1 cellular context compared by ENCODE assay signal in the genomic region with DNA sequence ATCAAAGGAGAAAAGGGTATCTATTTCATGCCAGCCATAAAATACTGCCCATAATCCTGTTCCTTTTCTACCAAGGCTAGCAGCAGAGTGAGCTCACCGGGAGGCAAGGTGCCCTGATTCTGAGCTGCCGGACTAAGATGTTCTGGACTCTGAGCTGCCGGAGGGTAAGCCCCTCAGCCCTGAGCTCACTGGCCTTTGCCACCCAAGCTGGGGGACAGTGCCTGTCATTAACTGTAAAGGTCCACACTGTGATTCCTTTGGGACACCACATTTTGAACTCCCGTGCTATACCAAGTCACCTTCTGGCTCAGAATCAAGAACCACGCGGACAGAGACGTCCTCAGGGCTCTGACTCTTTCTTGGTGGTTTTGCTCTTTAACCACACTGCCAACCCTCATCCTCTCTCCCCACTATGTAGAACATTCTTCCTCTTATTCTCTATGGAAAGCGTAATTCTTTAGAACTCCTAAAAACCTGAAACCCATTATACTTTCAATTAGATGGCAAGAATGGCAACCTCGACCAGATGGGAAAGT.
TF ChIP-seq lines count a peak whose summit lies in the region.

No MANE protein-coding gene starts in this region.

TF ChIP-seq in K562, 482 proteins besides CTCF, POLR2A, EP300 and RAD21:
- TF ChIP-seq, protein P1, sequence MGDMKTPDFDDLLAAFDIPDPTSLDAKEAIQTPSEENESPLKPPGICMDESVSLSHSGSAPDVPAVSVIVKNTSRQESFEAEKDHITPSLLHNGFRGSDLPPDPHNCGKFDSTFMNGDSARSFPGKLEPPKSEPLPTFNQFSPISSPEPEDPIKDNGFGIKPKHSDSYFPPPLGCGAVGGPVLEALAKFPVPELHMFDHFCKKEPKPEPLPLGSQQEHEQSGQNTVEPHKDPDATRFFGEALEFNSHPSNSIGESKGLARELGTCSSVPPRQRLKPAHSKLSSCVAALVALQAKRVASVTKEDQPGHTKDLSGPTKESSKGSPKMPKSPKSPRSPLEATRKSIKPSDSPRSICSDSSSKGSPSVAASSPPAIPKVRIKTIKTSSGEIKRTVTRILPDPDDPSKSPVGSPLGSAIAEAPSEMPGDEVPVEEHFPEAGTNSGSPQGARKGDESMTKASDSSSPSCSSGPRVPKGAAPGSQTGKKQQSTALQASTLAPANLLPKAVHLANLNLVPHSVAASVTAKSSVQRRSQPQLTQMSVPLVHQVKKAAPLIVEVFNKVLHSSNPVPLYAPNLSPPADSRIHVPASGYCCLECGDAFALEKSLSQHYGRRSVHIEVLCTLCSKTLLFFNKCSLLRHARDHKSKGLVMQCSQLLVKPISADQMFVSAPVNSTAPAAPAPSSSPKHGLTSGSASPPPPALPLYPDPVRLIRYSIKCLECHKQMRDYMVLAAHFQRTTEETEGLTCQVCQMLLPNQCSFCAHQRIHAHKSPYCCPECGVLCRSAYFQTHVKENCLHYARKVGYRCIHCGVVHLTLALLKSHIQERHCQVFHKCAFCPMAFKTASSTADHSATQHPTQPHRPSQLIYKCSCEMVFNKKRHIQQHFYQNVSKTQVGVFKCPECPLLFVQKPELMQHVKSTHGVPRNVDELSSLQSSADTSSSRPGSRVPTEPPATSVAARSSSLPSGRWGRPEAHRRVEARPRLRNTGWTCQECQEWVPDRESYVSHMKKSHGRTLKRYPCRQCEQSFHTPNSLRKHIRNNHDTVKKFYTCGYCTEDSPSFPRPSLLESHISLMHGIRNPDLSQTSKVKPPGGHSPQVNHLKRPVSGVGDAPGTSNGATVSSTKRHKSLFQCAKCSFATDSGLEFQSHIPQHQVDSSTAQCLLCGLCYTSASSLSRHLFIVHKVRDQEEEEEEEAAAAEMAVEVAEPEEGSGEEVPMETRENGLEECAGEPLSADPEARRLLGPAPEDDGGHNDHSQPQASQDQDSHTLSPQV (IDR thresholded peaks at IDR 0.05): no peak
- TF ChIP-seq ZNF584 (CRISPR knock-in tag; IDR thresholded peaks at IDR 0.05; ENCODE audit: low read depth) (no peak), CBX2 (IDR thresholded peaks at IDR 0.05; ENCODE audit: insufficient read depth, low read length, poor library complexity, severe bottlenecking) (no peak), HDAC3 (IDR thresholded peaks at IDR 0.05; ENCODE audit: borderline replicate concordance, partially characterized antibody) (no peak), MEF2D (tag; conservative IDR thresholded peaks at IDR 0.05; ENCODE audit: low read depth) (no peak)
- TF ChIP-seq, protein P2, sequence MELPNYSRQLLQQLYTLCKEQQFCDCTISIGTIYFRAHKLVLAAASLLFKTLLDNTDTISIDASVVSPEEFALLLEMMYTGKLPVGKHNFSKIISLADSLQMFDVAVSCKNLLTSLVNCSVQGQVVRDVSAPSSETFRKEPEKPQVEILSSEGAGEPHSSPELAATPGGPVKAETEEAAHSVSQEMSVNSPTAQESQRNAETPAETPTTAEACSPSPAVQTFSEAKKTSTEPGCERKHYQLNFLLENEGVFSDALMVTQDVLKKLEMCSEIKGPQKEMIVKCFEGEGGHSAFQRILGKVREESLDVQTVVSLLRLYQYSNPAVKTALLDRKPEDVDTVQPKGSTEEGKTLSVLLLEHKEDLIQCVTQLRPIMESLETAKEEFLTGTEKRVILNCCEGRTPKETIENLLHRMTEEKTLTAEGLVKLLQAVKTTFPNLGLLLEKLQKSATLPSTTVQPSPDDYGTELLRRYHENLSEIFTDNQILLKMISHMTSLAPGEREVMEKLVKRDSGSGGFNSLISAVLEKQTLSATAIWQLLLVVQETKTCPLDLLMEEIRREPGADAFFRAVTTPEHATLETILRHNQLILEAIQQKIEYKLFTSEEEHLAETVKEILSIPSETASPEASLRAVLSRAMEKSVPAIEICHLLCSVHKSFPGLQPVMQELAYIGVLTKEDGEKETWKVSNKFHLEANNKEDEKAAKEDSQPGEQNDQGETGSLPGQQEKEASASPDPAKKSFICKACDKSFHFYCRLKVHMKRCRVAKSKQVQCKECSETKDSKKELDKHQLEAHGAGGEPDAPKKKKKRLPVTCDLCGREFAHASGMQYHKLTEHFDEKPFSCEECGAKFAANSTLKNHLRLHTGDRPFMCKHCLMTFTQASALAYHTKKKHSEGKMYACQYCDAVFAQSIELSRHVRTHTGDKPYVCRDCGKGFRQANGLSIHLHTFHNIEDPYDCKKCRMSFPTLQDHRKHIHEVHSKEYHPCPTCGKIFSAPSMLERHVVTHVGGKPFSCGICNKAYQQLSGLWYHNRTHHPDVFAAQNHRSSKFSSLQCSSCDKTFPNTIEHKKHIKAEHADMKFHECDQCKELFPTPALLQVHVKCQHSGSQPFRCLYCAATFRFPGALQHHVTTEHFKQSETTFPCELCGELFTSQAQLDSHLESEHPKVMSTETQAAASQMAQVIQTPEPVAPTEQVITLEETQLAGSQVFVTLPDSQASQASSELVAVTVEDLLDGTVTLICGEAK (IDR thresholded peaks at IDR 0.05): no peak
- TF ChIP-seq, protein P2 (CRISPR knock-in tag; IDR thresholded peaks at IDR 0.05): no peak
